In the genomic region with DNA sequence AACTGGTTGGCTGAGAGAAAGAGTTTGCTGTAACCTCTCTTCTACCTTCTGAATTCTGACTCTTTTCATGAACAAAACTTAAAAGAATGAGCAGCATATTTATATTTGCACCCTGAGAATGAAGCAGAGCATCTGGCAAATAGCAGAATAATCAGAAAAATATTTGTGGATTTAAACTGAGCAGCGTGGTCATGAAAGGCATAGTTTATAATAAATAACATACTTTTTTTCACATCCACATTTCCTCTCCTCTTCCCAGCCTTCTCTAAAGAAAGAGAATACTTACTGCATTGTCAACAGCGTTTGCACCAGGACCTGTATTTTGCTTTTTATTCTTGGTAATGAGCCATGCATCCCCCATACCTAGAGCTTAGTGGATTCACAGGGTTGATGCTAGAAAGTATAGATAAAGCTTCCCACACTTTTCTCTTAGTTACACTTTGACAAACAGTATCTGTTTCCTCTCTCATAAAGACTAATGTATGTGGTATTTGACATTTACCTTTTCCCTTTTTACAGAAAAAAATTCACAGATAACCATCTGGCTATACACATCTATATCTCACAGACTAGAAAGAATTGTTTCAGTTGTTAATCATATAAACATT, we compare ENCODE assay signal across 22 cellular contexts.
"Had no signal": no experiment of that assay in that cellular context is flagged by ENCODE, and none has a peak within 500 bp of the region (broad histone marks: within the 10 kb centered on the region; RNA-seq: fewer than 3 reads in every experiment).

No MANE protein-coding gene starts in this region.

- ATAC-seq: activated T-helper 17 cell treated with anti-CD3 and anti-CD28 coated beads, Interleukin-2, amount 50 U/mL, for 72 hours; gastrocnemius medialis; heart left ventricle; psoas muscle; right cardiac atrium had no signal

- H3K4me2 ChIP-seq: neural progenitor cell had no signal

- H3K27me3 Mint-ChIP-seq: central memory CD8-positive, alpha-beta T cell; stimulated activated naive CD8-positive, alpha-beta T cell treated with anti-CD3 and anti-CD28 coated beads, Interleukin-15, Interleukin-2, amounts not matched to agents 100 ng/mL and 50 ng/mL, for 24 hours had no signal

- DNase-seq: activated CD4-positive, alpha-beta memory T cell treated with anti-CD3 and anti-CD28 coated beads, Interleukin-2, amount 10 ng/mL, durations not matched to agents 7 days and 5 days; activated CD4-positive, alpha-beta T cell treated with anti-CD3 and anti-CD28 coated beads for 48 hours; activated CD4-positive, CD25-positive, alpha-beta regulatory T cell; activated naive CD4-positive, alpha-beta T cell treated with anti-CD3 and anti-CD28 coated beads for 36 hours; activated T-cell treated with anti-CD3 and anti-CD28 coated beads, Interleukin-2, amount 50 U/mL, for 1 hour; colonic mucosa; gastrocnemius medialis; heart left ventricle; kidney glomerular epithelial cell; left ventricle myocardium inferior; mammary epithelial cell; naive B cell; psoas muscle; right cardiac atrium; T-helper 9 cell; transverse colon; uterus had no signal

- H3K4me1 ChIP-seq: ascending aorta, colonic mucosa, gastrocnemius medialis, heart left ventricle, left ventricle myocardium inferior, neural progenitor cell, psoas muscle, uterus had no signal

- H3K4me3 Mint-ChIP-seq: activated CD4-positive, alpha-beta memory T cell treated with anti-CD3 and anti-CD28 coated beads, Interleukin-2, amount 10 ng/mL, durations not matched to agents 7 days and 5 days; activated naive CD4-positive, alpha-beta T cell treated with anti-CD3 and anti-CD28 coated beads for 36 hours; activated T-helper 17 cell treated with anti-CD3 and anti-CD28 coated beads, Interleukin-2, amount 50 U/mL, for 72 hours; central memory CD8-positive, alpha-beta T cell; naive B cell; neural progenitor cell; stimulated activated naive CD8-positive, alpha-beta T cell treated with anti-CD3 and anti-CD28 coated beads, Interleukin-15, Interleukin-2, amounts not matched to agents 100 ng/mL and 50 ng/mL, for 24 hours had no signal

- H3K9me3 Mint-ChIP-seq: activated CD4-positive, alpha-beta memory T cell treated with anti-CD3 and anti-CD28 coated beads, Interleukin-2, amount 10 ng/mL, durations not matched to agents 7 days and 5 days; activated naive CD4-positive, alpha-beta T cell treated with anti-CD3 and anti-CD28 coated beads for 36 hours; activated T-helper 17 cell treated with anti-CD3 and anti-CD28 coated beads, Interleukin-2, amount 50 U/mL, for 72 hours; central memory CD8-positive, alpha-beta T cell; naive B cell; neural progenitor cell; stimulated activated naive CD8-positive, alpha-beta T cell treated with anti-CD3 and anti-CD28 coated beads, Interleukin-15, Interleukin-2, amounts not matched to agents 100 ng/mL and 50 ng/mL, for 24 hours had no signal

- H3K36me3 ChIP-seq: ascending aorta, colonic mucosa, gastrocnemius medialis, heart left ventricle, left ventricle myocardium inferior, neural progenitor cell, transverse colon, uterus had no signal

- H3K27me3 ChIP-seq: ascending aorta, colonic mucosa, gastrocnemius medialis, neural progenitor cell, transverse colon, uterus had no signal

- H3K27ac Mint-ChIP-seq: activated CD4-positive, alpha-beta memory T cell treated with anti-CD3 and anti-CD28 coated beads, Interleukin-2, amount 10 ng/mL, durations not matched to agents 7 days and 5 days; activated naive CD4-positive, alpha-beta T cell treated with anti-CD3 and anti-CD28 coated beads for 36 hours; activated T-helper 17 cell treated with anti-CD3 and anti-CD28 coated beads, Interleukin-2, amount 50 U/mL, for 72 hours; naive B cell; neural progenitor cell; stimulated activated naive CD8-positive, alpha-beta T cell treated with anti-CD3 and anti-CD28 coated beads, Interleukin-15, Interleukin-2, amounts not matched to agents 100 ng/mL and 50 ng/mL, for 24 hours had no signal

- H3K4me1 Mint-ChIP-seq: activated CD4-positive, alpha-beta memory T cell treated with anti-CD3 and anti-CD28 coated beads, Interleukin-2, amount 10 ng/mL, durations not matched to agents 7 days and 5 days; activated T-helper 17 cell treated with anti-CD3 and anti-CD28 coated beads, Interleukin-2, amount 50 U/mL, for 72 hours; central memory CD8-positive, alpha-beta T cell; naive B cell; neural progenitor cell had no signal

- H3K9me3 ChIP-seq: ascending aorta, colonic mucosa, gastrocnemius medialis, heart left ventricle, left ventricle myocardium inferior, psoas muscle, transverse colon, uterus had no signal

- H3K4me3 ChIP-seq: ascending aorta, colonic mucosa, gastrocnemius medialis, heart left ventricle, left ventricle myocardium inferior, neural progenitor cell, psoas muscle, transverse colon, uterus had no signal

- H3K36me3 Mint-ChIP-seq: naive B cell, neural progenitor cell had no signal

- H3K27ac ChIP-seq: ascending aorta, colonic mucosa, gastrocnemius medialis, heart left ventricle, left ventricle myocardium inferior, neural progenitor cell, psoas muscle, transverse colon, uterus had no signal

- H2AFZ ChIP-seq: neural progenitor cell had no signal
